ENCODE assay signal across 1 cellular context in the genomic region with DNA sequence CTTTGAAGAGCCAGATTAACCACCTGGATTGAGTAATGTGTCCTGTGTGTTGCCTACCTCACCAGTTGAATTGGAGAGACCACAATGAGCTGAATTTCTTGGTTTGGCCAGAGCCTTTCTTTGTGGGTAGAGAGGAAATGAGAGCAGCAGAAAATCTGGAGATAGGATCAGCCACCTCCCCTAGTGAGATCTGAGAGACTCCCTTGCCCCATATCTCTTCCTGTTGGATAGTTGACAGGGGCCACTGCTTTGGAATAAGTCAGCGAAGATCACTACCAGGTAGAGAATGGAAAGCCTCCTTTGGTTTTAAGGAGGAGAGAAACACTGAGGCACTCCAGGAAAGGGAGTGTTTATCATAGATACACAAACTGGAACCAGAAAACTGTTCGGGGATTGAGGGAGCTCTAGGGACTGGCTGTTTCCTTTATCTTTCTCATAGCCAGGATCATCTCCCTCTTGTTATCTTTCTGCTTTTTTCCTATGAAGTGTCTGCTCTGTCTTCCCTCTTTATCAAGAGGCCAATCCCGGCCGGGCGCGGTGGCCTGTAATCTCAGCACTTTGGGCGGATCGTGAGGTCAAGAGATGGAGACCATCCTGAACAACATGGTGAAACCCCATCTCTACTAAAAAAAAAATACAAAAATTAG.
A peak's percentile ranks its signal among the peaks of the same experiment; 100 is the strongest.
TF ChIP-seq lines count a peak whose summit lies in the region.

No MANE protein-coding gene starts in this region.

TF ChIP-seq in K562, 482 proteins besides CTCF, POLR2A, EP300 and RAD21 (continued from another document):
- TF ChIP-seq HDAC1 (IDR thresholded peaks at IDR 0.05) (0 out of 4 replicates have a peak, but pooled peaks of 1 of the 2 experiments have one; percentile 15), SRSF3 (IDR thresholded peaks at IDR 0.05; ENCODE audit: insufficient read depth, low read length) (no peak), FOXJ2 (tag; IDR thresholded peaks at IDR 0.05) (0 out of 2 replicates have a peak, but pooled peaks have one; percentile 40), SAFB (IDR thresholded peaks at IDR 0.05; ENCODE audit: borderline replicate concordance, low read depth, low read length) (no peak), NCOR1 (IDR thresholded peaks at IDR 0.05) (peak; percentile 21; the same call in 1 of the 2 replicates), MYC (IDR thresholded peaks at IDR 0.05; ENCODE audit: low read depth, low read length) (no peak), MYC (CRISPR knock-in tag; IDR thresholded peaks at IDR 0.05; ENCODE audit: borderline replicate concordance, low read depth) (no peak), KDM1A (IDR thresholded peaks at IDR 0.05) (peak; percentile 46; a peak in 2 of 4 replicates), RCOR1 (IDR thresholded peaks at IDR 0.05; ENCODE audit: borderline replicate concordance in 1 of 2, low read depth in 2 of 2, low read length in 2 of 2) (peak in 1 of 2 experiments; percentile 63; a peak in 1 of 4 replicates), FOSL1 (tag; conservative IDR thresholded peaks at IDR 0.05) (peak; percentile 39), SPI1 (IDR thresholded peaks at IDR 0.05; ENCODE audit: borderline replicate concordance, low read depth, low read length) (peak; percentile 30; the same call in 1 of the 2 replicates), NFE2 (IDR thresholded peaks at IDR 0.05; ENCODE audit: low read depth) (peak; percentile 57), FIP1L1 (IDR thresholded peaks at IDR 0.05; ENCODE audit: low read depth, low read length, poor library complexity, severe bottlenecking) (no peak), KAT8 (IDR thresholded peaks at IDR 0.05; ENCODE audit: low read depth) (no peak), HOXB6 (CRISPR knock-in tag; IDR thresholded peaks at IDR 0.05; ENCODE audit: borderline replicate concordance) (no peak)
- TF ChIP-seq, protein P1, sequence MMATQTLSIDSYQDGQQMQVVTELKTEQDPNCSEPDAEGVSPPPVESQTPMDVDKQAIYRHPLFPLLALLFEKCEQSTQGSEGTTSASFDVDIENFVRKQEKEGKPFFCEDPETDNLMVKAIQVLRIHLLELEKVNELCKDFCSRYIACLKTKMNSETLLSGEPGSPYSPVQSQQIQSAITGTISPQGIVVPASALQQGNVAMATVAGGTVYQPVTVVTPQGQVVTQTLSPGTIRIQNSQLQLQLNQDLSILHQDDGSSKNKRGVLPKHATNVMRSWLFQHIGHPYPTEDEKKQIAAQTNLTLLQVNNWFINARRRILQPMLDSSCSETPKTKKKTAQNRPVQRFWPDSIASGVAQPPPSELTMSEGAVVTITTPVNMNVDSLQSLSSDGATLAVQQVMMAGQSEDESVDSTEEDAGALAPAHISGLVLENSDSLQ (IDR thresholded peaks at IDR 0.05) = peak; percentile 31
TF ChIP-seq in K562: peak in this region for 32.
